ENCODE assay signal across 8 cellular contexts in genomic region chr2:75464348-75464946, GRCh38.
A peak's percentile ranks its signal among the peaks of the same experiment; 100 is the strongest.
DNase-seq lines count a peak whose midpoint lies in the region; ATAC-seq and TF ChIP-seq lines count a peak whose summit lies in the region.

No MANE protein-coding gene starts in this region.

- H3K4me3 ChIP-seq in Karpas-422 (ENCODE audit: low read length), result no peak overlapping the region
- no peak overlapping the region for H3K4me3 ChIP-seq in colonic mucosa

- H3K9ac ChIP-seq in Karpas-422 (ENCODE audit: low read length) (no peak overlapping the region), colonic mucosa (ENCODE audit: low read depth in 2 of 2, low read length in 2 of 2) (no peak overlapping the region)

- no peak overlapping the region for H3K4me3 Mint-ChIP-seq in osteocyte (ENCODE audit: unreplicated experiment)

- H3K4me1 Mint-ChIP-seq in osteocyte (ENCODE audit: unreplicated experiment), result peaks cover 14% of the 10 kb centered on the region

- H3K27me3 ChIP-seq in Karpas-422 (ENCODE audit: low read length) (0 out of 2 replicates have a peak, but pooled peaks cover 2% of the 10 kb centered on the region), colonic mucosa (no peaks in the 10 kb centered on the region)

- no peak overlapping the region for H3K27ac ChIP-seq in Karpas-422 (ENCODE audit: low read length)
- no peak overlapping the region for H3K27ac ChIP-seq in colonic mucosa

- peaks cover 8% of the 10 kb centered on the region for H3K27me3 Mint-ChIP-seq in osteocyte (ENCODE audit: unreplicated experiment)

- intact Hi-C loops in colonic mucosa (cut with DNase I), result loop anchor here (5.0 kb wide), 1 partner anchor 148 kb away; no protein-coding TSS in a partner anchor

- no peaks in the 10 kb centered on the region for H4K20me1 ChIP-seq in Karpas-422 (ENCODE audit: insufficient read depth, low read depth, low read length)

- H3K4me1 ChIP-seq in Karpas-422 (ENCODE audit: low read length), result peaks cover 21% of the 10 kb centered on the region
- no peaks in the 10 kb centered on the region for H3K4me1 ChIP-seq in colonic mucosa

- H3K4me2 ChIP-seq in Karpas-422 (ENCODE audit: low read depth, low read length, poor library complexity, severe bottlenecking), result no peak overlapping the region

- peak; percentile 60 for ATAC-seq in GM18502 (IDR thresholded peaks at IDR 0.05; ENCODE audit: poor library complexity, unreplicated experiment)
- ATAC-seq in HG02571 (IDR thresholded peaks at IDR 0.05; ENCODE audit: unreplicated experiment), result no peak
- no peak for ATAC-seq in HG03460 (IDR thresholded peaks at IDR 0.05; ENCODE audit: unreplicated experiment)

- H3K9me3 ChIP-seq in Karpas-422 (ENCODE audit: low read length) (no peaks in the 10 kb centered on the region), colonic mucosa (no peaks in the 10 kb centered on the region)

- no peak overlapping the region for H3K27ac Mint-ChIP-seq in osteocyte (ENCODE audit: unreplicated experiment)

- H3K9me3 Mint-ChIP-seq in osteocyte (ENCODE audit: unreplicated experiment), result no peaks in the 10 kb centered on the region

- H3K36me3 ChIP-seq in Karpas-422 (ENCODE audit: insufficient read depth, low read length), result no peaks in the 10 kb centered on the region
- H3K36me3 ChIP-seq in colonic mucosa, result no peaks in the 10 kb centered on the region

- H3K36me3 Mint-ChIP-seq in osteocyte (ENCODE audit: unreplicated experiment), result no peaks in the 10 kb centered on the region

- TF ChIP-seq CTCF in colonic mucosa (IDR thresholded peaks at IDR 0.05) (peak; percentile 32), osteocyte (IDR thresholded peaks at IDR 0.05) (peak; percentile 84)

- peak; percentile 74 for DNase-seq in Karpas-422
- DNase-seq in colonic mucosa, result no peak
- DNase-seq in osteocyte (ENCODE audit: extremely low spot score, unreplicated experiment), result no peak
- no peak for DNase-seq in NCI-H1048 (lab: John Stamatoyannopoulos, UW)
- DNase-seq in GM19238 (ENCODE audit: insufficient read length, low spot score), result no peak

- H3K79me2 ChIP-seq in Karpas-422 (ENCODE audit: low read length), result no peaks in the 10 kb centered on the region

- no peaks in the 10 kb centered on the region for H3K9me2 ChIP-seq in Karpas-422 (replicated peaks; ENCODE audit: insufficient read depth, low read length)

- peak overlapping the region; percentile 2; the same call in 1 of the 2 replicates for H2AFZ ChIP-seq in Karpas-422 (ENCODE audit: low read length)
